Comparison of ENCODE assay signal across 1 cellular context in genomic region chr7:80036107-80036506, GRCh38.
TF ChIP-seq lines count a peak whose summit lies in the region.

No MANE protein-coding gene starts in this region.

TF ChIP-seq in HCT116, 20 proteins besides CTCF, POLR2A, EP300 and RAD21 (continued from another document):
- TF ChIP-seq ZBTB33 (IDR thresholded peaks at IDR 0.05; ENCODE audit: extremely low read depth, insufficient replicate concordance, low read length): no peak
- no peak for TF ChIP-seq EGR1 (IDR thresholded peaks at IDR 0.05; ENCODE audit: low read depth)
- TF ChIP-seq FOSL1 (IDR thresholded peaks at IDR 0.05; ENCODE audit: low read depth): no peak
- no peak for TF ChIP-seq TCF7L2 (IDR thresholded peaks at IDR 0.05; ENCODE audit: borderline replicate concordance, extremely low read depth, insufficient read depth, insufficient read length)
- no peak for TF ChIP-seq ATF3 (IDR thresholded peaks at IDR 0.05)
- TF ChIP-seq MAX (IDR thresholded peaks at IDR 0.05): no peak
- TF ChIP-seq JUND (IDR thresholded peaks at IDR 0.05): no peak
- TF ChIP-seq SRF (IDR thresholded peaks at IDR 0.05; ENCODE audit: low read depth): no peak
- TF ChIP-seq ZNF274 (IDR thresholded peaks at IDR 0.05; ENCODE audit: low read depth, low read length): no peak
- no peak for TF ChIP-seq SP1 (IDR thresholded peaks at IDR 0.05; ENCODE audit: low read depth)
- no peak for TF ChIP-seq REST (IDR thresholded peaks at IDR 0.05; ENCODE audit: low read depth)
- TF ChIP-seq CEBPB (IDR thresholded peaks at IDR 0.05; ENCODE audit: low read depth): no peak
- no peak for TF ChIP-seq CBX3 (IDR thresholded peaks at IDR 0.05; ENCODE audit: low read depth)
